In genomic region chr10:119314061-119314460, GRCh38 we compare ENCODE assay signal across 12 cellular contexts.
DNase-seq lines count a peak whose midpoint lies in the region; ATAC-seq, FAIRE-seq and TF ChIP-seq lines count a peak whose summit lies in the region.
"Had no signal": no experiment of that assay in that cellular context is flagged by ENCODE, and none has a peak within 500 bp of the region (broad histone marks: within the 10 kb centered on the region; RNA-seq: fewer than 3 reads in every experiment).

No MANE protein-coding gene starts in this region.

- no peaks in the 10 kb centered on the region for H3K36me3 ChIP-seq in liver (ENCODE audit: control insufficient read depth in 4 of 4, insufficient read depth in 3 of 4, low read depth in 1 of 4, low read length in 3 of 4)
- no peaks in the 10 kb centered on the region for H3K36me3 ChIP-seq in HepG2 (replicated peaks in 1 of 2; ENCODE audit: control insufficient read depth in 1 of 2, insufficient read depth in 2 of 2, low read length in 2 of 2)

- no peak for FAIRE-seq in HepG2 (lab: Jason Lieb, UNC)

- POLR2A ChIA-PET in HepG2 (lab: Yijun Ruan, JAX) = interaction anchor here (0.8 to 5.2 kb wide), 2 partner anchors 43 to 61 kb away, joined by 3 to 46 read pairs; no protein-coding TSS in a partner anchor

- no peak overlapping the region for H3K9ac ChIP-seq in liver (ENCODE audit: low read depth in 1 of 2, low read length in 2 of 2)
- no peak overlapping the region for H3K9ac ChIP-seq in HepG2 (ENCODE audit: insufficient read depth, low read depth, low read length)

- no peaks in the 10 kb centered on the region for H3K27me3 ChIP-seq in liver (ENCODE audit: control insufficient read depth in 4 of 4, insufficient read depth in 4 of 4, low read length in 3 of 4)
- no peaks in the 10 kb centered on the region for H3K27me3 ChIP-seq in HepG2 (ENCODE audit: control insufficient read depth in 1 of 2, insufficient read depth in 2 of 2, low read length in 2 of 2)

- no peak overlapping the region for H2AFZ ChIP-seq in HepG2 (ENCODE audit: low read length)

- H3K4me2 ChIP-seq in HepG2 (ENCODE audit: low read depth, low read length) = no peak overlapping the region

- no peaks in the 10 kb centered on the region for H3K9me3 ChIP-seq in liver (ENCODE audit: control insufficient read depth in 4 of 4, low read length in 3 of 4)
- H3K9me3 ChIP-seq in HepG2 (ENCODE audit: low read length) = no peaks in the 10 kb centered on the region

- H3K4me1 Mint-ChIP-seq in natural killer cell (peaks cover 85 to 88% of the 10 kb centered on the region in 2 donors), glutamatergic neuron (ENCODE audit: low read depth, unreplicated experiment) (peaks cover 60% of the 10 kb centered on the region)

- H3K36me3 Mint-ChIP-seq in natural killer cell = no peaks in the 10 kb centered on the region
- no peaks in the 10 kb centered on the region for H3K36me3 Mint-ChIP-seq in glutamatergic neuron (ENCODE audit: unreplicated experiment)

- in situ Hi-C loops in HepG2 (cut with HindIII; ENCODE audit: extremely low pct_ligation_motif_present, low pct_unique_long_range_greater_than_20kb) = no loop called here

- TF ChIP-seq POLR2A in HepG2 (IDR thresholded peaks at IDR 0.05; ENCODE audit: insufficient read depth in 1 of 2, low read depth in 2 of 2, low read length in 2 of 2) = no peak

- 90% methylated on average over 11 of the region's 11 CpGs for WGBS in liver
- WGBS in HepG2 (ENCODE audit: low lambda C conversion rate) = 94% methylated on average over 6 of the region's 11 CpGs

- H3K4me3 ChIP-seq in liver (ENCODE audit: low read depth in 1 of 3, low read length in 3 of 3) (no peak overlapping the region), HepG2 (replicated peaks in 1 of 3; ENCODE audit: insufficient read depth in 1 of 3, low read depth in 2 of 3, low read length in 3 of 3) (no peak overlapping the region)

- H3K4me3 Mint-ChIP-seq in natural killer cell (no peak overlapping the region), glutamatergic neuron (ENCODE audit: unreplicated experiment) (no peak overlapping the region)
- H3K4me3 Mint-ChIP-seq: dendritic cell treated with granulocyte-macrophage colony-stimulating factor and Interleukin-4, amounts not matched to agents 40 ng/mL and 50 ng/mL, for 4 days; nephron had no signal

- no TSS peak for BruUV-seq in HepG2 (replicated peaks; lab: Mats Ljungman, UMichigan)

- DNase-seq in HepG2 (ENCODE audit: low spot score) (no peak), astrocyte of the hippocampus (ENCODE audit: low read depth, low spot score) (peak; percentile 44), natural killer cell (no peak), NCI-H524 (lab: John Stamatoyannopoulos, UW) (no peak), COR-L47 (lab: John Stamatoyannopoulos, UW) (no peak), glutamatergic neuron (no peak)
- DNase-seq in stimulated activated naive CD4-positive, alpha-beta T cell treated with Interleukin-2 at 50 U/mL for 16 hours (lab: John Stamatoyannopoulos, UW) = no peak
- DNase-seq: NCI-H1092 treated with DMSO at 0.1 percent for 48 hours had no signal

- H3K9me3 Mint-ChIP-seq in natural killer cell = peaks cover 0 to 6% of the 10 kb centered on the region in 2 donors
- H3K9me3 Mint-ChIP-seq in glutamatergic neuron (ENCODE audit: unreplicated experiment) = peaks cover 12% of the 10 kb centered on the region
- H3K9me3 Mint-ChIP-seq: nephron had no signal

- H4K20me1 ChIP-seq in HepG2 (ENCODE audit: insufficient read depth, low read length) = no peaks in the 10 kb centered on the region

- TF ChIP-seq CTCF in liver (IDR thresholded peaks at IDR 0.05; ENCODE audit: low read depth, low read length, missing input control) (no peak), HepG2 (CRISPR knock-in tag; IDR thresholded peaks at IDR 0.05) (no peak), natural killer cell (IDR thresholded peaks at IDR 0.05) (no peak), glutamatergic neuron (IDR thresholded peaks at IDR 0.05; ENCODE audit: partially characterized antibody, unreplicated experiment) (no peak)

- ATAC-seq in HepG2 = no peak
- ATAC-seq in natural killer cell = no peak
- ATAC-seq: left lobe of liver had no signal

- TF ChIP-seq EP300 in HepG2 (IDR thresholded peaks at IDR 0.05; ENCODE audit: low read depth in 2 of 2, low read length in 2 of 2) = no peak
- no peak for TF ChIP-seq EP300 in HepG2 (CRISPR knock-in tag; IDR thresholded peaks at IDR 0.05; ENCODE audit: borderline replicate concordance)

- peaks cover 13 to 17% of the 10 kb centered on the region in 2 donors for H3K27me3 Mint-ChIP-seq in natural killer cell (ENCODE audit: low read depth in 2 of 2)
- H3K27me3 Mint-ChIP-seq in glutamatergic neuron (ENCODE audit: unreplicated experiment) = peaks cover 20% of the 10 kb centered on the region

- H3K4me1 ChIP-seq in liver (ENCODE audit: control insufficient read depth in 4 of 4, insufficient read depth in 4 of 4, low read length in 3 of 4) = peaks cover 8 to 14% (median 11%) of the 10 kb centered on the region in 4 donors
- H3K4me1 ChIP-seq in HepG2 (ENCODE audit: insufficient read depth, low read length) = peaks cover 82% of the 10 kb centered on the region

- H3K79me2 ChIP-seq in HepG2 (ENCODE audit: insufficient read depth, low read length) = peaks cover 9% of the 10 kb centered on the region

- H3K27ac Mint-ChIP-seq in natural killer cell (peak overlapping the region; percentile 77 to 92), glutamatergic neuron (ENCODE audit: unreplicated experiment) (no peak overlapping the region)
- H3K27ac Mint-ChIP-seq: dendritic cell treated with granulocyte-macrophage colony-stimulating factor and Interleukin-4, amounts not matched to agents 40 ng/mL and 50 ng/mL, for 4 days; nephron had no signal

- H3K27ac ChIP-seq in liver (ENCODE audit: low read depth in 1 of 2, low read length in 2 of 2) = peak overlapping the region; percentile 26 to 32
- no peak overlapping the region for H3K27ac ChIP-seq in HepG2 (ENCODE audit: extremely low read length, insufficient read depth, low read length)

- CTCF ChIA-PET in HepG2 (lab: Yijun Ruan, JAX; ENCODE audit: low intra/inter-chr PET ratio, low total read pairs) = no interaction called here

- no peak for TF ChIP-seq RAD21 in liver (IDR thresholded peaks at IDR 0.05)
- TF ChIP-seq RAD21 in HepG2 (CRISPR knock-in tag; IDR thresholded peaks at IDR 0.05) = no peak

- intact Hi-C loops in HepG2 (cut with micrococcal nuclease; ENCODE audit: unreplicated experiment) = no loop called here
- intact Hi-C loops in natural killer cell (cut with micrococcal nuclease) = no loop called here

TF ChIP-seq in liver, 16 proteins besides CTCF, POLR2A, EP300 and RAD21 (continues in another document):
- TF ChIP-seq SP1 (IDR thresholded peaks at IDR 0.05) (no peak), REST (IDR thresholded peaks at IDR 0.05) (no peak)

TF ChIP-seq in HepG2, 621 proteins besides CTCF, POLR2A, EP300 and RAD21:
- TF ChIP-seq PRPF4 (IDR thresholded peaks at IDR 0.05; ENCODE audit: low read depth, low read length, poor library complexity, severe bottlenecking) (no peak), NFATC3 (CRISPR knock-in tag; IDR thresholded peaks at IDR 0.05) (no peak), ZNF160 (CRISPR knock-in tag; IDR thresholded peaks at IDR 0.05) (no peak), E2F1 (CRISPR knock-in tag; IDR thresholded peaks at IDR 0.05) (no peak), NR3C1 (CRISPR knock-in tag; IDR thresholded peaks at IDR 0.05) (no peak), HDAC6 (IDR thresholded peaks at IDR 0.05; ENCODE audit: low read depth, low read length) (no peak), SMAD3 (CRISPR knock-in tag; IDR thresholded peaks at IDR 0.05) (no peak), HHEX (CRISPR knock-in tag; IDR thresholded peaks at IDR 0.05) (no peak), MAFG (CRISPR knock-in tag; IDR thresholded peaks at IDR 0.05) (no peak), ZBTB1 (CRISPR knock-in tag; IDR thresholded peaks at IDR 0.05; ENCODE audit: borderline replicate concordance) (no peak), TEAD2 (CRISPR knock-in tag; IDR thresholded peaks at IDR 0.05) (no peak), EZH2 (conservative IDR thresholded peaks at IDR 0.05; ENCODE audit: low read depth, low read length) (no peak), CENPT (CRISPR knock-in tag; IDR thresholded peaks at IDR 0.05; ENCODE audit: low read depth) (no peak), CC2D1A (CRISPR knock-in tag; IDR thresholded peaks at IDR 0.05) (no peak), ATAD3A (CRISPR knock-in tag; IDR thresholded peaks at IDR 0.05) (no peak)
TF ChIP-seq in HepG2: peak in this region for 0.
